In genomic region chr4:37793562-37793961, GRCh38 we compare ENCODE assay signal across 8 cellular contexts. TPM values are rescaled to one million over a fixed set of nuclear protein-coding genes. Genes with fewer than 3 reads are reported as not detected.
DNase-seq lines count a peak whose midpoint lies in the region; ATAC-seq lines count a peak whose summit lies in the region.

No MANE protein-coding gene starts in this region.

- H3K36me3 Mint-ChIP-seq in activated CD4-positive, alpha-beta T cell treated with anti-CD3 and anti-CD28 coated beads for 36 hours (ENCODE audit: low read depth): no peaks in the 10 kb centered on the region
- no peaks in the 10 kb centered on the region for H3K36me3 Mint-ChIP-seq in central memory CD8-positive, alpha-beta T cell (ENCODE audit: insufficient read depth)

- peak; percentile 23 for DNase-seq in activated CD4-positive, alpha-beta T cell treated with anti-CD3 and anti-CD28 coated beads for 36 hours
- no peak for DNase-seq in activated CD4-positive, alpha-beta T cell treated with anti-CD3 and anti-CD28 coated beads, Interleukin-2, amount 50 U/mL, for 48 hours
- peak; percentile 55 for DNase-seq in NAMALWA (ENCODE audit: low spot score)
- DNase-seq in central memory CD8-positive, alpha-beta T cell (ENCODE audit: low spot score in 2 of 2): no peak
- DNase-seq in myocyte (ENCODE audit: low read depth): peak; percentile 29
- DNase-seq in activated T-cell treated with anti-CD3 and anti-CD28 coated beads for 4 hours: no peak
- no peak for DNase-seq in cortex of kidney (lab: John Stamatoyannopoulos, UW)

- POLR2A ChIA-PET in activated CD4-positive, alpha-beta T cell treated with anti-CD3 and anti-CD28 coated beads for 36 hours (lab: Charles Lee): no interaction called here

- intact Hi-C loops in activated CD4-positive, alpha-beta T cell treated with anti-CD3 and anti-CD28 coated beads for 36 hours (cut with DNase I, micrococcal nuclease): loop anchor here (1.0 to 5.0 kb wide), 3 partner anchors 190 to 341 kb away; a partner anchor contains a TSS

- peaks cover 7% of the 10 kb centered on the region for H3K9me3 Mint-ChIP-seq in activated CD4-positive, alpha-beta T cell treated with anti-CD3 and anti-CD28 coated beads for 36 hours (ENCODE audit: low read depth)
- no peaks in the 10 kb centered on the region for H3K9me3 Mint-ChIP-seq in central memory CD8-positive, alpha-beta T cell

- peak; percentile 64 for ATAC-seq in activated CD4-positive, alpha-beta T cell treated with anti-CD3 and anti-CD28 coated beads for 36 hours
- ATAC-seq in central memory CD8-positive, alpha-beta T cell (replicated peaks; ENCODE audit: extremely low read depth, poor library complexity, severe bottlenecking): peak; percentile 52
- ATAC-seq in GM19463 (IDR thresholded peaks at IDR 0.05; ENCODE audit: unreplicated experiment): no peak

- H3K27me3 Mint-ChIP-seq in activated CD4-positive, alpha-beta T cell treated with anti-CD3 and anti-CD28 coated beads for 36 hours: no peaks in the 10 kb centered on the region
- peaks cover 20% of the 10 kb centered on the region for H3K27me3 Mint-ChIP-seq in central memory CD8-positive, alpha-beta T cell

- CTCF ChIA-PET in activated CD4-positive, alpha-beta T cell treated with anti-CD3 and anti-CD28 coated beads for 36 hours (lab: Charles Lee): interaction anchor here (1.7 kb wide), 1 partner anchor 242 kb away, joined by 7 read pairs; no protein-coding TSS in a partner anchor

- peaks cover under 1% of the 10 kb centered on the region for H3K4me1 Mint-ChIP-seq in activated CD4-positive, alpha-beta T cell treated with anti-CD3 and anti-CD28 coated beads for 36 hours
- H3K4me1 Mint-ChIP-seq in central memory CD8-positive, alpha-beta T cell: peaks cover 2% of the 10 kb centered on the region

- no peak overlapping the region for H3K4me3 Mint-ChIP-seq in activated CD4-positive, alpha-beta T cell treated with anti-CD3 and anti-CD28 coated beads for 36 hours
- no peak overlapping the region for H3K4me3 Mint-ChIP-seq in central memory CD8-positive, alpha-beta T cell

- H3K27ac Mint-ChIP-seq in activated CD4-positive, alpha-beta T cell treated with anti-CD3 and anti-CD28 coated beads for 36 hours: no peak overlapping the region
- no peak overlapping the region for H3K27ac Mint-ChIP-seq in central memory CD8-positive, alpha-beta T cell (ENCODE audit: low read depth)

RNA-seq across cellular contexts. Expression of gene PGM2, which starts 32.9 kb away (rescaled TPM):
- total RNA-seq in activated CD4-positive, alpha-beta T cell treated with anti-CD3 and anti-CD28 coated beads for 36 hours: 10 to 100 TPM; 54.1 to 60.1 TPM
- total RNA-seq in myocyte: 7.3 and 13.2 TPM in 2 replicates
- polyA plus RNA-seq in myocyte (2012): 6.4 TPM

Comparison
In these comparisons a context has a peak if more than half of its experiments do, and no peak if none do; other contexts are left out.
1. DNase-seq: peak in activated CD4-positive, alpha-beta T cell treated with anti-CD3 and anti-CD28 coated beads for 36 hours (single experiment), NAMALWA (single experiment) and myocyte (single experiment); none in activated CD4-positive, alpha-beta T cell treated with anti-CD3 and anti-CD28 coated beads, Interleukin-2, amount 50 U/mL, for 48 hours (0 of 2), central memory CD8-positive, alpha-beta T cell (0 of 2), activated T-cell treated with anti-CD3 and anti-CD28 coated beads for 4 hours (single experiment) and cortex of kidney (single experiment).